23 cellular contexts compared by ENCODE assay signal in the genomic region with DNA sequence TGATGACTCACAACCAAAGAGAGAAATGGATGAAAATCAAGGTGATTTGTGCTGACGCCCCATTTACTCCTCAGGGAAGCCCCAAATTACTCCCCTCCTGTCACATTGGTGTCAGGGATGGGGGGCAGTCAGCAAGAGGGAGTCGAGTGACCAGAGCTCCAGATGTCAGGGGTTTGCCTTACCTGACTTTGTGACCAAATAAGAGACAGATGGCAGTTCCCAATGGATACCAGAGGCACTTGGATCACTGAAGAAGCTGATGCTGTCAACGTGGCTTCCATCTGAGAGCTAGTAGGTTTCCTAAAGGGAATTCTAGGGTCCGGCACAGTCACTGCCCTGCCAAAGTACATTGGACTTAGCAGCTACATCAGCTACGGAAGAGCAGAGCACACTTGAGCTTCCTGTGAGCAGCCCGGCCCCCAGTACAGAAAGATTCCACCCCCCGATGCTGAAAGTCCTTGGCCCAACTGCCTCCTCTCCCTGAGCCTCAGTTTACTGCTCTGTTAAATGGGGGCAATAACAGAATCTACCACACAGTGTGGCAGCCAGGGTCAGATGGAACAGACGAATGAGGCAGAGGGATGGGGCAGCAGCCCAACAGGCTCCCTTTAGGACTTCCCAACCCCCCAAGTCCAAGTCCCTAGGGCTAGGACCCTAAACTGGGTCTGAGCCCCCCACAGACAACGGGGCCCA. TPM values are rescaled to one million over a fixed set of nuclear protein-coding genes. Genes with fewer than 3 reads are reported as not detected.
"Had no signal": no experiment of that assay in that cellular context is flagged by ENCODE, and none has a peak within 500 bp of the region (broad histone marks: within the 10 kb centered on the region; RNA-seq: fewer than 3 reads in every experiment).

No MANE protein-coding gene starts in this region.

- DNase-seq: activated CD4-positive, alpha-beta T cell treated with anti-CD3 and anti-CD28 coated beads for 36 hours; activated CD8-positive, alpha-beta memory T cell treated with anti-CD3 and anti-CD28 coated beads, Interleukin-2, amount 50 U/mL, for 48 hours; activated CD8-positive, alpha-beta T cell treated with anti-CD3 and anti-CD28 coated beads for 36 hours; activated naive CD4-positive, alpha-beta T cell treated with anti-CD3 and anti-CD28 coated beads, Interleukin-2, amount 50 U/mL, for 16 hours; activated naive CD8-positive, alpha-beta T cell treated with anti-CD3 and anti-CD28 coated beads, Interleukin-2, amount 10 ng/mL, durations not matched to agents 7 days and 5 days; activated T-cell treated with anti-CD3 and anti-CD28 coated beads, Interleukin-2, amount 50 U/mL, for 1 hour; adrenal gland; anterior cingulate cortex; Karpas-422; MM.1S; NCI-H1105; NCI-H1694 treated with DMSO at 0.1 percent for 48 hours; NCI-H2029 treated with DMSO at 0.1 percent for 48 hours; NCI-H226; T-cell; T-helper 2 cell; T1000 had no signal

- ATAC-seq: activated CD4-positive, alpha-beta T cell treated with anti-CD3 and anti-CD28 coated beads for 36 hours; activated CD8-positive, alpha-beta T cell treated with anti-CD3 and anti-CD28 coated beads for 36 hours; T-cell had no signal

- H3K4me1 ChIP-seq: adrenal gland had no signal

- H3K9me3 ChIP-seq: adrenal gland had no signal

- H3K9me3 Mint-ChIP-seq: activated CD8-positive, alpha-beta T cell treated with anti-CD3 and anti-CD28 coated beads for 36 hours; activated naive CD8-positive, alpha-beta T cell treated with anti-CD3 and anti-CD28 coated beads, Interleukin-2, amount 10 ng/mL, durations not matched to agents 7 days and 5 days; T-cell had no signal

- H3K36me3 Mint-ChIP-seq: activated naive CD8-positive, alpha-beta T cell treated with anti-CD3 and anti-CD28 coated beads, Interleukin-2, amount 10 ng/mL, durations not matched to agents 7 days and 5 days; T-cell had no signal

- H3K4me3 Mint-ChIP-seq: activated CD4-positive, alpha-beta T cell treated with anti-CD3 and anti-CD28 coated beads for 36 hours; activated CD8-positive, alpha-beta T cell treated with anti-CD3 and anti-CD28 coated beads for 36 hours; activated naive CD8-positive, alpha-beta T cell treated with anti-CD3 and anti-CD28 coated beads, Interleukin-2, amount 10 ng/mL, durations not matched to agents 7 days and 5 days; T-cell had no signal

- H3K36me3 ChIP-seq: adrenal gland had no signal

- H3K4me1 Mint-ChIP-seq: activated CD4-positive, alpha-beta T cell treated with anti-CD3 and anti-CD28 coated beads for 36 hours; activated naive CD8-positive, alpha-beta T cell treated with anti-CD3 and anti-CD28 coated beads, Interleukin-2, amount 10 ng/mL, durations not matched to agents 7 days and 5 days; T-cell had no signal

- H3K27ac ChIP-seq: adrenal gland, SK-N-MC, VCaP had no signal

- H3K27ac Mint-ChIP-seq: activated CD4-positive, alpha-beta T cell treated with anti-CD3 and anti-CD28 coated beads for 36 hours; activated CD8-positive, alpha-beta T cell treated with anti-CD3 and anti-CD28 coated beads for 36 hours; activated naive CD8-positive, alpha-beta T cell treated with anti-CD3 and anti-CD28 coated beads, Interleukin-2, amount 10 ng/mL, durations not matched to agents 7 days and 5 days; T-cell had no signal

- H3K4me3 ChIP-seq: adrenal gland, SK-N-MC had no signal

RNA-seq across cellular contexts. Expression of a gene that starts 23.1 kb away (rescaled TPM):
- total RNA-seq: activated CD4-positive, alpha-beta T cell treated with anti-CD3 and anti-CD28 coated beads for 36 hours; activated CD8-positive, alpha-beta T cell treated with anti-CD3 and anti-CD28 coated beads for 36 hours; NCI-H460; OCI-LY7; RPMI7951 had no signal

RNA-seq across cellular contexts. Expression of a gene that starts 30.1 kb away (rescaled TPM):
- total RNA-seq: activated CD4-positive, alpha-beta T cell treated with anti-CD3 and anti-CD28 coated beads for 36 hours; activated CD8-positive, alpha-beta T cell treated with anti-CD3 and anti-CD28 coated beads for 36 hours; NCI-H460; OCI-LY7; RPMI7951 had no signal

RNA-seq across cellular contexts. Expression of a gene that starts 39.7 kb away (rescaled TPM):
- total RNA-seq: activated CD4-positive, alpha-beta T cell treated with anti-CD3 and anti-CD28 coated beads for 36 hours; activated CD8-positive, alpha-beta T cell treated with anti-CD3 and anti-CD28 coated beads for 36 hours; NCI-H460; OCI-LY7; RPMI7951 had no signal

RNA-seq across cellular contexts. Expression of a gene that starts 50.1 kb away (rescaled TPM):
- total RNA-seq: activated CD4-positive, alpha-beta T cell treated with anti-CD3 and anti-CD28 coated beads for 36 hours; activated CD8-positive, alpha-beta T cell treated with anti-CD3 and anti-CD28 coated beads for 36 hours; activated naive CD8-positive, alpha-beta T cell treated with anti-CD3 and anti-CD28 coated beads, Interleukin-2, amount 10 ng/mL, durations not matched to agents 7 days and 5 days; cardiac septum; OCI-LY7; RPMI7951 had no signal
